ENCODE assay signal across 1 cellular context in the genomic region with DNA sequence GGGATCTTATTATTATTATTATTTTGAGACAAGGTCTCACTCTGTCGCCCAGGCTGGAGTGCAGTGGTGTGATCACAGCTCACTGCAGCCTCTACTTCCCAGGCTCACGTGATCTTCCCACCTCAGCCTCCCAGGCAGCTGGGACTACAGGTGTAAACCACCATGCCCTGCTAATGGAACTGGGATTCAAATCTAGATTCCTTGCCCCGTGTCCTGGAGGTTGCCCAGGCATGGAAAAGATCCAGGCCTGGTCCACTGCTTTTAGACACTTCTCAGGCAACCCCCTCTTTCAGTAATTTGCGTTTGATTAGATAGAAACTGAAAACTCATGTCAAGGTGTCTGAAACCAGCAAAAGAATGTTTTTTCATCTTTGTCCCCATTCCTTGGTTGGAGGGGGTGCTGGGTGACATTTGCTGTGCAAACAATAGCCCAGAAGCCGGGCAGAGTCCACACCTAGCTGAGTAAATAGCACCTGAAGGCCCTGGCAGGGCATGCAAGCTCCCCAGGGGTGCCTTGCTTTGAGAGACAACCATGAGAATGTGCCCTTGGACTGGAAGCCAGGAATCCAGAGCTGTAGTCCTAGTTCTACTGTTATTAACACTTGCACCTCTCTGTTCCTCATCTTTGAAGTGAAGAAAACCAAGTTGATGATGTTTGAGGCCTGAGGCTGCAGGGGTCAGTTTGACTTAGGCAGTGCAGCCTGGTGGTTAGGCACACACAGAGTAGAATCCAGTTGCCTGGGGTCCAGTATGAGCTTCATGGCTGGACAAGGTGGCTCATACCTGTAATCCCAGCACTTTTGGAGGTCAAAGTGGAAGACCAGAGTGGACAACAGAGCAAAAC.
TF ChIP-seq lines count a peak whose summit lies in the region.

No MANE protein-coding gene starts in this region.

TF ChIP-seq in H1, 55 proteins besides CTCF, POLR2A, EP300 and RAD21:
- TF ChIP-seq SUZ12 (IDR thresholded peaks at IDR 0.05; ENCODE audit: low read length) (no peak), SIN3A (conservative IDR thresholded peaks at IDR 0.05 in 1 of 2, IDR thresholded peaks at IDR 0.05 in 1 of 2; ENCODE audit: low read depth in 1 of 2, low read length in 2 of 2) (no peak), ASH2L (IDR thresholded peaks at IDR 0.05; ENCODE audit: low read length) (no peak), CTBP2 (IDR thresholded peaks at IDR 0.05; ENCODE audit: borderline replicate concordance, insufficient read depth, insufficient read length, low read length) (no peak), MAFK (IDR thresholded peaks at IDR 0.05; ENCODE audit: low read depth, low read length) (no peak)
